Comparison of ENCODE assay signal across 11 cellular contexts in the genomic region with DNA sequence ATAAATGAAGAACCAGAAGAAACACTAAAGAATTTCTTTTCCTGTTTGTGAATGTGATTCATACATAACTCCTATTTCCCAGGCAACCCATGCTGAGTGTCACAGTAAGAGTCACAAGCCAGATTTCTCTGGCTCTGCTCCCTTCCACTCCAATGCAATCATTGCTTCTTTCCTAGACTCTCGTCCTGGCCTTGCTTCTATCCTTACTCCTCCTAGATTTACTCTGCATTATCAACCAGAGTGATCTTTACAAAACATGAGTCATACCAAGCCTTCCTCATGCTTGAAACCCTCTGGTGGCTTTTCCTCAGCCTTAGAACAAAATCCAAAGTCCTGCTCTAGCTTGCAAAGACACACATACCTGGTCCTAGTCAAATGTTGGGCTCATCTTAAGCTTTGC. TPM values are rescaled to one million over a fixed set of nuclear protein-coding genes. Genes with fewer than 3 reads are reported as not detected.
DNase-seq lines count a peak whose midpoint lies in the region; ATAC-seq and TF ChIP-seq lines count a peak whose summit lies in the region.
"Had no signal": no experiment of that assay in that cellular context is flagged by ENCODE, and none has a peak within 500 bp of the region (broad histone marks: within the 10 kb centered on the region; RNA-seq: fewer than 3 reads in every experiment).

No MANE protein-coding gene starts in this region.

- no peaks in the 10 kb centered on the region for H3K9me3 ChIP-seq in CD8-positive, alpha-beta T cell (ENCODE audit: low read length)
- no peaks in the 10 kb centered on the region for H3K9me3 ChIP-seq in naive thymus-derived CD4-positive, alpha-beta T cell (ENCODE audit: control insufficient read depth in 2 of 3, low read length in 3 of 3)

- peaks cover 42% of the 10 kb centered on the region for H3K4me1 Mint-ChIP-seq in CD8-positive, alpha-beta T cell (ENCODE audit: low read depth)
- H3K4me1 Mint-ChIP-seq in naive thymus-derived CD4-positive, alpha-beta T cell: peaks cover 33 to 68% (median 45%) of the 10 kb centered on the region in 7 donors
- peaks cover 2% of the 10 kb centered on the region; the same call in 1 of the 3 replicates for H3K4me1 Mint-ChIP-seq in GM23338

- H3K27ac Mint-ChIP-seq in CD8-positive, alpha-beta T cell: peak overlapping the region; percentile 93
- peak overlapping the region; percentile 80 to 97 (median 91) for H3K27ac Mint-ChIP-seq in naive thymus-derived CD4-positive, alpha-beta T cell
- no peak overlapping the region for H3K27ac Mint-ChIP-seq in GM23338
- H3K27ac Mint-ChIP-seq: type B pancreatic cell had no signal

- H4K20me1 ChIP-seq in GM23338 (replicated peaks; ENCODE audit: insufficient read depth): no peaks in the 10 kb centered on the region

- POLR2A ChIA-PET in CD8-positive, alpha-beta T cell (lab: Charles Lee): interaction anchor here (1.5 to 1.7 kb wide), 2 partner anchors 17 to 46 kb away, joined by 3 to 7 read pairs; no protein-coding TSS in a partner anchor
- POLR2A ChIA-PET in naive thymus-derived CD4-positive, alpha-beta T cell (lab: Charles Lee): no interaction called here

- no peaks in the 10 kb centered on the region for H3K27me3 ChIP-seq in CD8-positive, alpha-beta T cell (ENCODE audit: insufficient read depth, low read length)
- H3K27me3 ChIP-seq in naive thymus-derived CD4-positive, alpha-beta T cell (ENCODE audit: control insufficient read depth in 2 of 2, insufficient read depth in 2 of 2, low read length in 2 of 2): no peaks in the 10 kb centered on the region
- no peaks in the 10 kb centered on the region for H3K27me3 ChIP-seq in GM23338 (ENCODE audit: insufficient read depth)

- no peaks in the 10 kb centered on the region for H3K79me2 ChIP-seq in GM23338 (replicated peaks; ENCODE audit: insufficient read depth)

- H3K36me3 ChIP-seq in CD8-positive, alpha-beta T cell (ENCODE audit: insufficient read depth, low read length): no peaks in the 10 kb centered on the region
- H3K36me3 ChIP-seq in naive thymus-derived CD4-positive, alpha-beta T cell (ENCODE audit: control insufficient read depth in 2 of 3, insufficient read depth in 3 of 3, low read length in 3 of 3): no peaks in the 10 kb centered on the region
- no peaks in the 10 kb centered on the region for H3K36me3 ChIP-seq in GM23338 (ENCODE audit: insufficient read depth)

- CTCF ChIA-PET in CD8-positive, alpha-beta T cell (lab: Charles Lee): interaction anchor here (2.7 kb wide), 1 partner anchor 17 kb away, joined by 9 read pairs; no protein-coding TSS in a partner anchor
- CTCF ChIA-PET in naive thymus-derived CD4-positive, alpha-beta T cell (lab: Charles Lee): interaction anchor here (1.0 kb wide), 1 partner anchor 81 kb away, joined by 3 read pairs; no protein-coding TSS in a partner anchor

- H3K27ac ChIP-seq in CD8-positive, alpha-beta T cell (ENCODE audit: low read depth, low read length): no peak overlapping the region
- peak overlapping the region; percentile 25 for H3K27ac ChIP-seq in naive thymus-derived CD4-positive, alpha-beta T cell (ENCODE audit: low read depth, low read length)
- no peak overlapping the region for H3K27ac ChIP-seq in GM23338 (ENCODE audit: low read depth)

- DNase-seq in CD8-positive, alpha-beta T cell: no peak
- DNase-seq in M059J (ENCODE audit: low read depth) (peak; percentile 96), cardiac fibroblast (ENCODE audit: low read depth in 2 of 2) (peak; percentile 79 to 83), retina (no peak), GM23338 (ENCODE audit: low spot score) (no peak)
- no peak for DNase-seq in naive thymus-derived CD4-positive, alpha-beta T cell
- DNase-seq in stimulated activated CD4-positive, alpha-beta T cell treated with anti-CD3 and anti-CD28 coated beads, Interleukin-4, amount 100 ng/mL, for 4 hours: no peak
- DNase-seq: NCI-H2107 had no signal

- no peaks in the 10 kb centered on the region for H3K9me3 Mint-ChIP-seq in CD8-positive, alpha-beta T cell
- H3K9me3 Mint-ChIP-seq in naive thymus-derived CD4-positive, alpha-beta T cell: peaks cover 0 to 9% (median 0%) of the 10 kb centered on the region in 11 donors
- H3K9me3 Mint-ChIP-seq in GM23338: no peaks in the 10 kb centered on the region

- TF ChIP-seq CTCF in CD8-positive, alpha-beta T cell (IDR thresholded peaks at IDR 0.05): no peak
- TF ChIP-seq CTCF in cardiac fibroblast (IDR thresholded peaks at IDR 0.05; ENCODE audit: low read depth, low read length) (no peak), GM23338 (conservative IDR thresholded peaks at IDR 0.05; ENCODE audit: low read depth in 2 of 2) (no peak)

- H3K4me3 Mint-ChIP-seq in CD8-positive, alpha-beta T cell: no peak overlapping the region
- peak overlapping the region in 3 of 10 donors; percentile 3 to 86 (median 19) for H3K4me3 Mint-ChIP-seq in naive thymus-derived CD4-positive, alpha-beta T cell
- no peak overlapping the region for H3K4me3 Mint-ChIP-seq in GM23338
- H3K4me3 Mint-ChIP-seq: type B pancreatic cell had no signal

- H3K4me3 ChIP-seq in CD8-positive, alpha-beta T cell (ENCODE audit: low read depth, low read length): no peak overlapping the region
- no peak overlapping the region for H3K4me3 ChIP-seq in cardiac fibroblast (replicated peaks in 1 of 2; ENCODE audit: low read depth in 2 of 2, low read length in 2 of 2)
- no peak overlapping the region for H3K4me3 ChIP-seq in naive thymus-derived CD4-positive, alpha-beta T cell (ENCODE audit: low read length)
- H3K4me3 ChIP-seq in GM23338: no peak overlapping the region
- H3K4me3 ChIP-seq: skin epidermis had no signal

- peaks cover 3% of the 10 kb centered on the region for H3K36me3 Mint-ChIP-seq in CD8-positive, alpha-beta T cell
- H3K36me3 Mint-ChIP-seq in naive thymus-derived CD4-positive, alpha-beta T cell: peaks cover 0 to 26% (median 4%) of the 10 kb centered on the region in 5 donors
- no peaks in the 10 kb centered on the region for H3K36me3 Mint-ChIP-seq in GM23338 (ENCODE audit: low read depth)
- H3K36me3 Mint-ChIP-seq: type B pancreatic cell had no signal

- H3K4me2 ChIP-seq in GM23338: no peak overlapping the region

- intact Hi-C loops in CD8-positive, alpha-beta T cell (cut with DNase I, micrococcal nuclease): no loop called here
- intact Hi-C loops in naive thymus-derived CD4-positive, alpha-beta T cell (cut with micrococcal nuclease): loop anchor here (2.0 to 5.0 kb wide), 8 partner anchors 21 to 447 kb away; a partner anchor contains a TSS

- H3K4me1 ChIP-seq in CD8-positive, alpha-beta T cell (ENCODE audit: insufficient read depth, low read length): peaks cover 38% of the 10 kb centered on the region
- peaks cover 23 to 32% of the 10 kb centered on the region in 2 donors for H3K4me1 ChIP-seq in naive thymus-derived CD4-positive, alpha-beta T cell (ENCODE audit: control insufficient read depth in 2 of 2, insufficient read depth in 2 of 2, low read length in 2 of 2)
- H3K4me1 ChIP-seq in GM23338 (ENCODE audit: insufficient read depth): no peaks in the 10 kb centered on the region

- ATAC-seq in CD8-positive, alpha-beta T cell: no peak
- no peak for ATAC-seq in naive thymus-derived CD4-positive, alpha-beta T cell
- ATAC-seq in GM23338 (no peak), HG02884 (IDR thresholded peaks at IDR 0.05; ENCODE audit: unreplicated experiment) (no peak)

- H3F3A ChIP-seq in GM23338 (replicated peaks; ENCODE audit: low read depth): no peaks in the 10 kb centered on the region

- no peak overlapping the region for H2AFZ ChIP-seq in GM23338

- no peaks in the 10 kb centered on the region for H3K27me3 Mint-ChIP-seq in CD8-positive, alpha-beta T cell (ENCODE audit: low read depth)
- H3K27me3 Mint-ChIP-seq in naive thymus-derived CD4-positive, alpha-beta T cell: no peaks in the 10 kb centered on the region
- H3K27me3 Mint-ChIP-seq in GM23338 (ENCODE audit: insufficient read depth, low read depth, poor library complexity): no peaks in the 10 kb centered on the region

- H3K9me2 ChIP-seq in GM23338 (ENCODE audit: insufficient read depth): peaks cover 10% of the 10 kb centered on the region; the same call in 1 of the 2 replicates

TF ChIP-seq in GM23338, 12 proteins besides CTCF, POLR2A, EP300 and RAD21 (continues in another document):
- TF ChIP-seq EZH2 (IDR thresholded peaks at IDR 0.05; ENCODE audit: low read depth, unreplicated experiment): no peak
- TF ChIP-seq, protein P1, sequence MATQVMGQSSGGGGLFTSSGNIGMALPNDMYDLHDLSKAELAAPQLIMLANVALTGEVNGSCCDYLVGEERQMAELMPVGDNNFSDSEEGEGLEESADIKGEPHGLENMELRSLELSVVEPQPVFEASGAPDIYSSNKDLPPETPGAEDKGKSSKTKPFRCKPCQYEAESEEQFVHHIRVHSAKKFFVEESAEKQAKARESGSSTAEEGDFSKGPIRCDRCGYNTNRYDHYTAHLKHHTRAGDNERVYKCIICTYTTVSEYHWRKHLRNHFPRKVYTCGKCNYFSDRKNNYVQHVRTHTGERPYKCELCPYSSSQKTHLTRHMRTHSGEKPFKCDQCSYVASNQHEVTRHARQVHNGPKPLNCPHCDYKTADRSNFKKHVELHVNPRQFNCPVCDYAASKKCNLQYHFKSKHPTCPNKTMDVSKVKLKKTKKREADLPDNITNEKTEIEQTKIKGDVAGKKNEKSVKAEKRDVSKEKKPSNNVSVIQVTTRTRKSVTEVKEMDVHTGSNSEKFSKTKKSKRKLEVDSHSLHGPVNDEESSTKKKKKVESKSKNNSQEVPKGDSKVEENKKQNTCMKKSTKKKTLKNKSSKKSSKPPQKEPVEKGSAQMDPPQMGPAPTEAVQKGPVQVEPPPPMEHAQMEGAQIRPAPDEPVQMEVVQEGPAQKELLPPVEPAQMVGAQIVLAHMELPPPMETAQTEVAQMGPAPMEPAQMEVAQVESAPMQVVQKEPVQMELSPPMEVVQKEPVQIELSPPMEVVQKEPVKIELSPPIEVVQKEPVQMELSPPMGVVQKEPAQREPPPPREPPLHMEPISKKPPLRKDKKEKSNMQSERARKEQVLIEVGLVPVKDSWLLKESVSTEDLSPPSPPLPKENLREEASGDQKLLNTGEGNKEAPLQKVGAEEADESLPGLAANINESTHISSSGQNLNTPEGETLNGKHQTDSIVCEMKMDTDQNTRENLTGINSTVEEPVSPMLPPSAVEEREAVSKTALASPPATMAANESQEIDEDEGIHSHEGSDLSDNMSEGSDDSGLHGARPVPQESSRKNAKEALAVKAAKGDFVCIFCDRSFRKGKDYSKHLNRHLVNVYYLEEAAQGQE (IDR thresholded peaks at IDR 0.05; ENCODE audit: unreplicated experiment): no peak

RNA-seq across cellular contexts. Expression of a gene that starts 13.3 kb away (rescaled TPM):
- total RNA-seq in CD8-positive, alpha-beta T cell: not detected
- not detected in 2 replicates for total RNA-seq in M059J (2014; rRNA removed; shearing (Covaris generic))
- total RNA-seq in naive thymus-derived CD4-positive, alpha-beta T cell: 1 to 10 TPM in 1 of 5 experiments, not detected in 4; 1.8 TPM
- not detected for polyA plus RNA-seq in naive thymus-derived CD4-positive, alpha-beta T cell
- not detected in 2 replicates for total RNA-seq in GM23338 (2014; rRNA removed; shearing (Covaris generic))
- polyA plus RNA-seq in GM23338 (2016; fragmentation: Nextera tagmentation; extraction: Ambion mirVana): not detected in 2 replicates

RNA-seq across cellular contexts. Expression of a gene that starts 14.5 kb away (rescaled TPM):
- not detected for total RNA-seq in CD8-positive, alpha-beta T cell
- not detected in 2 replicates for total RNA-seq in M059J (2014; rRNA removed; shearing (Covaris generic))
- 1 to 10 TPM in 1 of 5 experiments, not detected in 4; 4.5 TPM for total RNA-seq in naive thymus-derived CD4-positive, alpha-beta T cell
- not detected for polyA plus RNA-seq in naive thymus-derived CD4-positive, alpha-beta T cell
- total RNA-seq in GM23338 (2014; rRNA removed; shearing (Covaris generic)): not detected in 2 replicates
- polyA plus RNA-seq in GM23338 (2016; fragmentation: Nextera tagmentation; extraction: Ambion mirVana): not detected in 2 replicates

Comparison
In these comparisons a context has a peak if more than half of its experiments do, and no peak if none do; other contexts are left out.
1. DNase-seq: peak in M059J (single experiment) and cardiac fibroblast (2 of 2); none in CD8-positive, alpha-beta T cell (0 of 7), naive thymus-derived CD4-positive, alpha-beta T cell (0 of 9), stimulated activated CD4-positive, alpha-beta T cell treated with anti-CD3 and anti-CD28 coated beads, Interleukin-4, amount 100 ng/mL, for 4 hours (0 of 2), retina (single experiment) and GM23338 (single experiment).
2. intact Hi-C loops: an anchor here in naive thymus-derived CD4-positive, alpha-beta T cell (2.0 to 5.0 kb wide); none called in CD8-positive, alpha-beta T cell.